ENCODE assay signal across 21 cellular contexts in genomic region chr1:47796626-47797025, GRCh38.
A peak's percentile ranks its signal among the peaks of the same experiment; 100 is the strongest.
DNase-seq lines count a peak whose midpoint lies in the region; ATAC-seq, FAIRE-seq and TF ChIP-seq lines count a peak whose summit lies in the region.
"Had no signal": no experiment of that assay in that cellular context is flagged by ENCODE, and none has a peak within 500 bp of the region (broad histone marks: within the 10 kb centered on the region; RNA-seq: fewer than 3 reads in every experiment).

No MANE protein-coding gene starts in this region.

- TF ChIP-seq POLR2A in breast epithelium (IDR thresholded peaks at IDR 0.05) = no peak

- H3K27me3 ChIP-seq in breast epithelium (no peaks in the 10 kb centered on the region), bronchial epithelial cell (ENCODE audit: control insufficient read depth, insufficient read depth, low read length) (no peaks in the 10 kb centered on the region), tibial artery (no peaks in the 10 kb centered on the region)
- H3K27me3 ChIP-seq: BE2C had no signal

- POLR2A ChIA-PET in MCF 10A (lab: Yijun Ruan, JAX) = interaction anchor here (0.5 to 0.8 kb wide), 4 partner anchors 32 to 277 kb away, joined by 3 read pairs; no protein-coding TSS in a partner anchor

- TF ChIP-seq CTCF in MCF 10A (IDR thresholded peaks at IDR 0.05; ENCODE audit: unreplicated experiment) (no peak), breast epithelium (IDR thresholded peaks at IDR 0.05) (no peak), bronchial epithelial cell (IDR thresholded peaks at IDR 0.05; ENCODE audit: insufficient read depth, low read length, severe bottlenecking) (no peak), tibial artery (IDR thresholded peaks at IDR 0.05) (no peak)

- intact Hi-C loops in MCF 10A (cut with micrococcal nuclease) = no loop called here
- intact Hi-C loops in breast epithelium (cut with DNase I; ENCODE audit: low total_unique reads) = no loop called here
- intact Hi-C loops in tibial artery (cut with DNase I; ENCODE audit: low total_unique reads) = no loop called here

- H3K27me3 Mint-ChIP-seq in MCF 10A (ENCODE audit: insufficient read depth, unreplicated experiment) = no peaks in the 10 kb centered on the region

- H3K36me3 ChIP-seq in breast epithelium = no peaks in the 10 kb centered on the region
- no peaks in the 10 kb centered on the region for H3K36me3 ChIP-seq in bronchial epithelial cell (ENCODE audit: control insufficient read depth, insufficient read depth, low read length)
- peaks cover 21 to 48% (median 28%) of the 10 kb centered on the region in 3 donors for H3K36me3 ChIP-seq in tibial artery
- H3K36me3 ChIP-seq: BE2C had no signal

- FAIRE-seq in bronchial epithelial cell (lab: Jason Lieb, UNC) = peak; percentile 28
- FAIRE-seq: GM12891, GM19239, H1 had no signal

- H3K4me3 Mint-ChIP-seq in MCF 10A (ENCODE audit: unreplicated experiment) = no peak overlapping the region
- H3K4me3 Mint-ChIP-seq: CD4-positive, CD25-positive, alpha-beta regulatory T cell; CD8-positive, alpha-beta memory T cell; H9 had no signal

- peak; percentile 56 for ATAC-seq in esophagus mucosa

- peaks cover 17% of the 10 kb centered on the region for H3K4me1 Mint-ChIP-seq in MCF 10A (ENCODE audit: insufficient read depth, unreplicated experiment)
- H3K4me1 Mint-ChIP-seq: CD4-positive, CD25-positive, alpha-beta regulatory T cell; CD8-positive, alpha-beta memory T cell; H9 had no signal

- H3K27ac Mint-ChIP-seq in MCF 10A (ENCODE audit: low read depth, unreplicated experiment) = peak overlapping the region; percentile 23
- H3K27ac Mint-ChIP-seq: CD4-positive, CD25-positive, alpha-beta regulatory T cell; CD8-positive, alpha-beta memory T cell had no signal

- no peaks in the 10 kb centered on the region for H3K9me3 Mint-ChIP-seq in MCF 10A (ENCODE audit: unreplicated experiment)
- H3K9me3 Mint-ChIP-seq: CD8-positive, alpha-beta memory T cell; H9 had no signal

- H3K27ac ChIP-seq in breast epithelium = no peak overlapping the region
- H3K27ac ChIP-seq in tibial artery = peak overlapping the region; percentile 27 to 42

- H3K9me3 ChIP-seq in breast epithelium (no peaks in the 10 kb centered on the region), tibial artery (no peaks in the 10 kb centered on the region)
- H3K9me3 ChIP-seq: BE2C had no signal

- no peaks in the 10 kb centered on the region for H3K36me3 Mint-ChIP-seq in MCF 10A (ENCODE audit: insufficient read depth, unreplicated experiment)
- H3K36me3 Mint-ChIP-seq: CD4-positive, CD25-positive, alpha-beta regulatory T cell; CD8-positive, alpha-beta memory T cell had no signal

- BruUV-seq in MCF 10A (replicated peaks; lab: Mats Ljungman, UMichigan) = no TSS peak

- H3K4me3 ChIP-seq in breast epithelium (no peak overlapping the region), bronchial epithelial cell (ENCODE audit: low read depth, low read length) (no peak overlapping the region), tibial artery (no peak overlapping the region)

- no peaks in the 10 kb centered on the region for H3K4me1 ChIP-seq in breast epithelium
- peaks cover 0 to 39% (median 28%) of the 10 kb centered on the region in 4 donors for H3K4me1 ChIP-seq in tibial artery
- H3K4me1 ChIP-seq: BE2C had no signal

- CTCF ChIA-PET in MCF 10A (lab: Yijun Ruan, JAX) = interaction anchor here (0.6 to 0.7 kb wide), 7 partner anchors 24 to 360 kb away, joined by 3 to 5 read pairs (median 3); no protein-coding TSS in a partner anchor

- DNase-seq in MCF 10A (ENCODE audit: unreplicated experiment) (peak; percentile 83), breast epithelium (ENCODE audit: low spot score in 2 of 2) (no peak), bronchial epithelial cell (ENCODE audit: low read depth) (peak; percentile 92), tibial artery (no peak), NCI-H1048 (lab: John Stamatoyannopoulos, UW) (no peak), SKM-1 (lab: John Stamatoyannopoulos, UW; ENCODE audit: unreplicated experiment) (no peak)
- DNase-seq in activated CD4-positive, alpha-beta T cell treated with anti-CD3 and anti-CD28 coated beads, Interleukin-2, amount 50 U/mL, for 48 hours = no peak
- DNase-seq: BE2C; C1 segment of cervical spinal cord; CD4-positive, CD25-positive, alpha-beta regulatory T cell; CD8-positive, alpha-beta memory T cell; COR-L47; DMS 273 treated with DMSO at 0.1 percent for 48 hours; DMS53; DND-41; EL; H9 had no signal

Comparison
In these comparisons a context has a peak if more than half of its experiments do, and no peak if none do; other contexts are left out.
1. DNase-seq: peak in MCF 10A (single experiment) and bronchial epithelial cell (single experiment); none in breast epithelium (0 of 2), tibial artery (0 of 2), NCI-H1048 (single experiment), SKM-1 (single experiment) and activated CD4-positive, alpha-beta T cell treated with anti-CD3 and anti-CD28 coated beads, Interleukin-2, amount 50 U/mL, for 48 hours (0 of 2).
2. H3K27ac ChIP-seq: peak in tibial artery (2 of 2); none in breast epithelium (0 of 2).